ENCODE assay signal across 14 cellular contexts in genomic region chr12:97063292-97063935, GRCh38.
DNase-seq lines count a peak whose midpoint lies in the region; ATAC-seq and TF ChIP-seq lines count a peak whose summit lies in the region.
"Had no signal": no experiment of that assay in that cellular context is flagged by ENCODE, and none has a peak within 500 bp of the region (broad histone marks: within the 10 kb centered on the region; RNA-seq: fewer than 3 reads in every experiment).

No MANE protein-coding gene starts in this region.

- H3K27ac ChIP-seq in left lung (no peak overlapping the region), thyroid gland (peak overlapping the region; percentile 50 to 98 (median 76))
- H3K27ac ChIP-seq: BLaER1 treated with 17β-estradiol and CSF1 and Interleukin-3, amounts not matched to agents 10 nM and 100 nM; HL-60 had no signal

- DNase-seq in NCI-H446 treated with DMSO at 0.1 percent for 48 hours (lab: John Stamatoyannopoulos, UW) (peak; percentile 13), astrocyte of the cerebellum (ENCODE audit: low read depth) (peak; percentile 42), left lung (no peak), thyroid gland (peak; percentile 39 to 47)
- DNase-seq in stimulated activated CD4-positive, alpha-beta T cell treated with anti-CD3 and anti-CD28 coated beads, Interleukin-4, amount 100 ng/mL, for 24 hours, result no peak
- DNase-seq: Calu3; CD8-positive, alpha-beta T cell; GOT3; H7; HFFc6 had no signal

- 43 to 44% methylated on average over 1 of the region's 1 CpG for WGBS in thyroid gland, 2 donors

- TF ChIP-seq CTCF in astrocyte of the cerebellum (IDR thresholded peaks at IDR 0.05; ENCODE audit: low read depth, low read length, missing control alignments) (no peak), left lung (IDR thresholded peaks at IDR 0.05) (no peak), thyroid gland (IDR thresholded peaks at IDR 0.05) (no peak)

- in situ Hi-C loops in astrocyte of the cerebellum (cut with HindIII; ENCODE audit: low sequenced_read_pairs), result no loop called here

- intact Hi-C loops in left lung (cut with DNase I), result no loop called here
- intact Hi-C loops in thyroid gland (cut with DNase I), result no loop called here

- peak in 1 of 2 donors; percentile 51 for TF ChIP-seq POLR2A in thyroid gland (IDR thresholded peaks at IDR 0.05)

- no peaks in the 10 kb centered on the region for H3K36me3 ChIP-seq in left lung
- no peaks in the 10 kb centered on the region for H3K36me3 ChIP-seq in thyroid gland
- H3K36me3 ChIP-seq: BLaER1 treated with 17β-estradiol and CSF1 and Interleukin-3, amounts not matched to agents 10 nM and 100 nM had no signal

- peak; percentile 38 for ATAC-seq in left lung
- ATAC-seq in GM21390 (IDR thresholded peaks at IDR 0.05; ENCODE audit: unreplicated experiment), result no peak
- ATAC-seq: CD8-positive, alpha-beta T cell; HCT116 had no signal

- H3K27me3 ChIP-seq in left lung, result no peaks in the 10 kb centered on the region
- no peaks in the 10 kb centered on the region for H3K27me3 ChIP-seq in thyroid gland
- H3K27me3 ChIP-seq: BLaER1 treated with 17β-estradiol and CSF1 and Interleukin-3, amounts not matched to agents 10 nM and 100 nM had no signal

- H3K9me3 ChIP-seq in left lung (no peaks in the 10 kb centered on the region), thyroid gland (no peaks in the 10 kb centered on the region)
- H3K9me3 ChIP-seq: BLaER1 treated with 17β-estradiol and CSF1 and Interleukin-3, amounts not matched to agents 10 nM and 100 nM had no signal

- H3K4me1 ChIP-seq in left lung, result no peaks in the 10 kb centered on the region
- peaks cover 36% of the 10 kb centered on the region in 2 donors for H3K4me1 ChIP-seq in thyroid gland
- H3K4me1 ChIP-seq: BLaER1 treated with 17β-estradiol and CSF1 and Interleukin-3, amounts not matched to agents 10 nM and 100 nM had no signal

- H3K4me3 ChIP-seq in astrocyte of the cerebellum (ENCODE audit: low read depth, low read length) (no peak overlapping the region), left lung (no peak overlapping the region), thyroid gland (replicated peaks in 1 of 3) (no peak overlapping the region)
- H3K4me3 ChIP-seq: BLaER1 treated with 17β-estradiol and CSF1 and Interleukin-3, amounts not matched to agents 10 nM and 100 nM had no signal

Comparison
In these comparisons a context has a peak if more than half of its experiments do, and no peak if none do; other contexts are left out.
1. DNase-seq: peak in NCI-H446 treated with DMSO at 0.1 percent for 48 hours (single experiment), astrocyte of the cerebellum (single experiment) and thyroid gland (2 of 2); none in left lung (0 of 2) and stimulated activated CD4-positive, alpha-beta T cell treated with anti-CD3 and anti-CD28 coated beads, Interleukin-4, amount 100 ng/mL, for 24 hours (single experiment).
2. H3K27ac ChIP-seq: peak in thyroid gland (3 of 3); none in left lung (0 of 2).